In the genomic region with DNA sequence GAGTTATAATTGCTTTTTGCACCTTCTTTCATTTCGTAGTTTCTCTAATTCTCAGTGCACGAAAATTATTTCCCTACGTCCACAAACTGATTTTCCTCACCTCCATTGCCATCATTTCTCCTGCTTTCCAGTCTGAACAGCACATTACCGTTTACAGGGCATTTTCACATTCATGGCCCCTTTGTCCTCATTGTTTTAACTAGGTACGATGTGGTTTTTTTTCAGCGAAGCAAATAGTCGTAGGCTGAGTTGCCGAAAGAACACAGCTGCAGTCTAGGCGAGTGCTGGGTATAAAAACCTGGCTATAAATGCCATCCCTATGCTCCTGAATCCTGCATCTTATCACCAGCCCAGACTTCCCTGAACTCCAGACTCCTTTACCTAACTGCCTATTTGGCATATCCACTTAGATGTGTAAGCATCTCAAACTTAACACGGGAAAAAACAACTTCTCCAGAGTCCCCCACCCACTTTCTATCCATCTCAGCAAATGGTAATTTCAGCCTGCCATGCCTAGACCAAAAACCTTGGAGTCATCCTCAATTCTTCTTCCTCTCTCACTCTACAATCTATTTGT, we compare ENCODE assay signal across 8 cellular contexts. TPM values are rescaled to one million over a fixed set of nuclear protein-coding genes. Genes with fewer than 3 reads are reported as not detected.
DNase-seq lines count a peak whose midpoint lies in the region; ATAC-seq and TF ChIP-seq lines count a peak whose summit lies in the region.

No MANE protein-coding gene starts in this region.

- peak overlapping the region; percentile 87 for H2AFZ ChIP-seq in KMS-11 (ENCODE audit: low read depth)

- H3K27ac ChIP-seq in AG04450 (ENCODE audit: low read depth, low read length): no peak overlapping the region
- peak overlapping the region; percentile 46 for H3K27ac ChIP-seq in KMS-11

- H3K27ac Mint-ChIP-seq in central memory CD8-positive, alpha-beta T cell (ENCODE audit: low read depth): peak overlapping the region; percentile 46

- intact Hi-C loops in mucosa of descending colon (cut with DNase I, micrococcal nuclease): no loop called here

- peak overlapping the region; percentile 70 for H3K4me3 Mint-ChIP-seq in central memory CD8-positive, alpha-beta T cell

- H3K36me3 ChIP-seq in KMS-11 (ENCODE audit: insufficient read depth): no peaks in the 10 kb centered on the region
- H3K36me3 ChIP-seq in mucosa of descending colon (ENCODE audit: low read depth): no peaks in the 10 kb centered on the region

- TF ChIP-seq CTCF in AG04450 (IDR thresholded peaks at IDR 0.05; ENCODE audit: low read depth, low read length) (no peak), KMS-11 (conservative IDR thresholded peaks at IDR 0.05; ENCODE audit: low read depth, low read length) (no peak), mucosa of descending colon (IDR thresholded peaks at IDR 0.05) (no peak)

- no peaks in the 10 kb centered on the region for H3K27me3 Mint-ChIP-seq in central memory CD8-positive, alpha-beta T cell

- no peaks in the 10 kb centered on the region for H3K9me3 Mint-ChIP-seq in central memory CD8-positive, alpha-beta T cell

- POLR2A ChIA-PET in AG04450 (lab: Yijun Ruan, JAX): interaction anchor here (1.4 kb wide), 1 partner anchor 151 kb away, joined by 9 read pairs; the partner anchor contains the start of gene EIF2AK4

- CTCF ChIA-PET in AG04450 (lab: Charles Lee): interaction anchor here (1.9 kb wide), 1 partner anchor 97 kb away, joined by 5 read pairs; no protein-coding TSS in a partner anchor

- H3K9me3 ChIP-seq in AG04450 (ENCODE audit: control insufficient read depth, insufficient read depth, low read length) (no peaks in the 10 kb centered on the region), mucosa of descending colon (no peaks in the 10 kb centered on the region)

- H3K27me3 ChIP-seq in AG04450 (ENCODE audit: control insufficient read depth, insufficient read depth, low read length) (no peaks in the 10 kb centered on the region), KMS-11 (ENCODE audit: insufficient read depth, low read depth) (no peaks in the 10 kb centered on the region)

- peaks cover 39% of the 10 kb centered on the region for H3K4me1 Mint-ChIP-seq in central memory CD8-positive, alpha-beta T cell

- H3K4me1 ChIP-seq in KMS-11 (ENCODE audit: low read depth, poor library complexity, severe bottlenecking): peaks cover 33% of the 10 kb centered on the region
- peaks cover 5% of the 10 kb centered on the region for H3K4me1 ChIP-seq in mucosa of descending colon (ENCODE audit: low read depth)

- peaks cover 8% of the 10 kb centered on the region; the same call in 1 of the 2 replicates for H3K79me2 ChIP-seq in KMS-11 (ENCODE audit: insufficient read depth, low read depth)

- ATAC-seq in central memory CD8-positive, alpha-beta T cell (replicated peaks; ENCODE audit: extremely low read depth, poor library complexity, severe bottlenecking): no peak
- ATAC-seq in mucosa of descending colon (no peak), GM19452 (IDR thresholded peaks at IDR 0.05; ENCODE audit: unreplicated experiment) (no peak)

- peak overlapping the region; percentile 76 for H3K4me2 ChIP-seq in KMS-11

- DNase-seq in AG04450 (ENCODE audit: low read depth, low spot score) (no peak), mucosa of descending colon (no peak), MV-4-11 (lab: John Stamatoyannopoulos, UW) (no peak), NCI-H1436 treated with DMSO at 0.1 percent for 48 hours (lab: John Stamatoyannopoulos, UW) (no peak), activated gamma-delta T cell (lab: John Stamatoyannopoulos, UW) (no peak)
- DNase-seq in central memory CD8-positive, alpha-beta T cell (ENCODE audit: low spot score in 2 of 2): no peak

- peaks cover 15% of the 10 kb centered on the region for H3K36me3 Mint-ChIP-seq in central memory CD8-positive, alpha-beta T cell (ENCODE audit: insufficient read depth)

- peak overlapping the region; percentile 70 for H3K9ac ChIP-seq in KMS-11

- H4K20me1 ChIP-seq in KMS-11 (ENCODE audit: insufficient read depth): no peaks in the 10 kb centered on the region

- H3K4me3 ChIP-seq in AG04450 (ENCODE audit: low read depth, low read length): peak overlapping the region; percentile 93
- H3K4me3 ChIP-seq in KMS-11 (IDR thresholded peaks at IDR 0.05; ENCODE audit: insufficient read depth, low read depth, low read length): no peak overlapping the region
- H3K4me3 ChIP-seq in mucosa of descending colon: peak overlapping the region; percentile 50

RNA-seq across cellular contexts. Expression of gene FSIP1, which starts 0.7 kb away (rescaled TPM):
- 0.43 and 0.45 TPM in 2 replicates for polyA plus RNA-seq in AG04450 (2011; rRNA removed)
- 0.23 and 0.26 TPM in 2 replicates for polyA minus RNA-seq in AG04450 (2011; rRNA and poly(A)+ RNA removed)
- total RNA-seq in mucosa of descending colon: 10 to 100 TPM in 1 of 3 donors, 1 to 10 TPM in 2; 4.1 to 12.1 (median 5.1) TPM
